Comparison of ENCODE assay signal across 8 cellular contexts in the genomic region with DNA sequence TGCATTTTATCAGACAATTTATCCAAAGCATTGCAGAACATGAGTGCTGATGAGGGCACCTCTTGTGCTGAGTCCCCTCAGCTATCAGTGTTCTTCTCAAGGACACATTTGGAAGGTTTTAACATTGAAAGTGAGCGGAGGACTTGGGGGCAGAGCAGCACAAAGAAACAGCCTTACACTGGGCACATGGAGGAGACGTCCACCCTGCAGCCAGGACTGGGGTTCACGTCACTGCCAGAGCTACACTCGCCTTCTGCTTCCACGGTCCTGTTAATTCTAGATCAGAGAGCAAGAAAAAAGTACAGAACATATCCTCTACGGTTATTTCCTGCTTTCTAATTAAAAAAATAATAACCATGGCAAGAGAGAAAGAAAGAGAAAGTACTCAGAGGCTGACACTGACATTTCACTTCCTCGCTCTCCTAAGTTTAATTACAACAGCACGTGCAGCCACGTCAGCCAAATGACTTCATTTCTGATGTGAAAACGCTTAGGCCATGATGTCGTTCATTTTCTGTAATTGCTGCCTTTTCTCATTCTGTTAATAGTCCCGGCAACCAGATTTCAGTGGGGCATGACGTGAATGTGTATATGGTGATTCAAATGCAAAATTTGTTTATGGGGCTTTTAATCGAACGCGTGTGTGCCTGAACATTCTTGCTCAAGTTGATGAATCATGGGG. TPM values are rescaled to one million over a fixed set of nuclear protein-coding genes. Genes with fewer than 3 reads are reported as not detected.
DNase-seq lines count a peak whose midpoint lies in the region; ATAC-seq and TF ChIP-seq lines count a peak whose summit lies in the region.

No MANE protein-coding gene starts in this region.

- intact Hi-C loops in esophagus muscularis mucosa (cut with DNase I), result no loop called here

- no peak overlapping the region for H3K27ac ChIP-seq in esophagus muscularis mucosa (replicated peaks in 1 of 4)

- no peaks in the 10 kb centered on the region for H3K9me3 ChIP-seq in esophagus muscularis mucosa

- TF ChIP-seq CTCF in esophagus muscularis mucosa (IDR thresholded peaks at IDR 0.05), result no peak

- 44% methylated on average over 16 of the region's 16 CpGs for WGBS in esophagus muscularis mucosa

- peaks cover 0 to 9% (median 0%) of the 10 kb centered on the region in 4 donors for H3K27me3 ChIP-seq in esophagus muscularis mucosa

- peak overlapping the region in 3 of 4 donors; percentile 12 to 35 (median 17) for H3K4me3 ChIP-seq in esophagus muscularis mucosa

- H3K4me1 ChIP-seq in esophagus muscularis mucosa, result peaks cover 0 to 5% (median 0%) of the 10 kb centered on the region in 4 donors

- TF ChIP-seq POLR2A in esophagus muscularis mucosa (IDR thresholded peaks at IDR 0.05; ENCODE audit: low read depth), result no peak

- no peak for TF ChIP-seq EP300 in esophagus muscularis mucosa (IDR thresholded peaks at IDR 0.05)

- DNase-seq in AG20443 (ENCODE audit: low spot score), result peak; percentile 67
- peak; percentile 16 for DNase-seq in T-helper 22 cell (ENCODE audit: low read depth)
- no peak for DNase-seq in esophagus muscularis mucosa (ENCODE audit: extremely low spot score)
- peak; percentile 61 for DNase-seq in stimulated activated CD4-positive, alpha-beta T cell treated with anti-CD3 and anti-CD28 coated beads, Interleukin-1b, Interleukin-23, amount 100 ng/mL, for 48 hours
- no peak for DNase-seq in SHP77 (lab: John Stamatoyannopoulos, UW)
- no peak for DNase-seq in NCI-H1417 treated with DMSO at 0.1 percent for 48 hours (lab: John Stamatoyannopoulos, UW)

- ATAC-seq in GM21786 (IDR thresholded peaks at IDR 0.05; ENCODE audit: unreplicated experiment), result peak; percentile 49
- ATAC-seq in HG02840 (IDR thresholded peaks at IDR 0.05; ENCODE audit: low FRiP score, unreplicated experiment), result no peak

- H3K36me3 ChIP-seq in esophagus muscularis mucosa, result no peaks in the 10 kb centered on the region

RNA-seq across cellular contexts. Expression of a gene that starts 5.1 kb away (rescaled TPM):
- total RNA-seq in esophagus muscularis mucosa, result not detected

RNA-seq across cellular contexts. Expression of a gene that starts 40.6 kb away (rescaled TPM):
- total RNA-seq in esophagus muscularis mucosa, result 100 to 1,000 TPM; 155 to 206 (median 188) TPM

Comparison
In these comparisons a context has a peak if more than half of its experiments do, and no peak if none do; other contexts are left out.
1. DNase-seq: peak in AG20443 (single experiment), T-helper 22 cell (single experiment) and stimulated activated CD4-positive, alpha-beta T cell treated with anti-CD3 and anti-CD28 coated beads, Interleukin-1b, Interleukin-23, amount 100 ng/mL, for 48 hours (single experiment); none in esophagus muscularis mucosa (single experiment), SHP77 (0 of 2) and NCI-H1417 treated with DMSO at 0.1 percent for 48 hours (single experiment).